ENCODE assay signal across 1 cellular context in genomic region chr19:5934002-5934401, GRCh38.
TF ChIP-seq lines count a peak whose summit lies in the region.

No MANE protein-coding gene starts in this region.

TF ChIP-seq in SK-N-SH, 30 proteins besides CTCF, POLR2A, EP300 and RAD21:
- TF ChIP-seq MXI1 (IDR thresholded peaks at IDR 0.05; ENCODE audit: low read depth, low read length) (no peak), PBX3 (IDR thresholded peaks at IDR 0.05) (no peak), MAX (IDR thresholded peaks at IDR 0.05; ENCODE audit: low read depth) (no peak), REST (IDR thresholded peaks at IDR 0.05; ENCODE audit: low read depth, low read length) (no peak)
